ENCODE assay signal across 20 cellular contexts in the genomic region with DNA sequence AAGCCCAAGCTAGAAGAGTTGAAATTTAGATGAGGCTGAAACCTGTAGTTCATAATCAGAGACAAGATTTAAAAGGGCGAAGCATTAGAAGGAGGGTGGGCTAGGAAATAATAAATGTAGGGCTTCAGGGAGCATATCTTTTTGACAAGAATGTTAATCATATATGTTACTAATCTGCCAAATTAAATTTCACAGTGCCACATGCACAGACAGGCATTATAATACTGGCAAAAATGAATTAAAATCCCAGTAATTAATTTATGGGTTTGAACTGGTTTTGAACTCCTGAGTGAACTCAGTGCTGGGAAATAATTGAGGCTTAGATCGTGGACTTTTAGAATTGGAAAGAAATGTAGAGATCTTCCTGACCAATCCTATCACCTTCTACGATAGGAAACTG.
A peak's percentile ranks its signal among the peaks of the same experiment; 100 is the strongest.
DNase-seq lines count a peak whose midpoint lies in the region; ATAC-seq and TF ChIP-seq lines count a peak whose summit lies in the region.
"Had no signal": no experiment of that assay in that cellular context is flagged by ENCODE, and none has a peak within 500 bp of the region (broad histone marks: within the 10 kb centered on the region; RNA-seq: fewer than 3 reads in every experiment).

No MANE protein-coding gene starts in this region.

- peaks cover 2% of the 10 kb centered on the region for H3K36me3 Mint-ChIP-seq in mesothelial cell of epicardium
- H3K36me3 Mint-ChIP-seq: CD4-positive, alpha-beta memory T cell had no signal

- peaks cover 3 to 11% of the 10 kb centered on the region in 2 donors for H3K9me3 Mint-ChIP-seq in stimulated activated naive CD8-positive, alpha-beta T cell treated with anti-CD3 and anti-CD28 coated beads, Interleukin-15, amount 100 ng/mL, for 72 hours
- peaks cover 7% of the 10 kb centered on the region for H3K9me3 Mint-ChIP-seq in mesothelial cell of epicardium

- H3K4me3 ChIP-seq in heart left ventricle, result no peak overlapping the region
- H3K4me3 ChIP-seq: A549, HAP-1 had no signal

- H3K27ac ChIP-seq in heart left ventricle, result peak overlapping the region in 8 of 12 donors; percentile 46 to 84 (median 70)
- H3K27ac ChIP-seq: A549 had no signal

- no peak overlapping the region for H3K4me3 Mint-ChIP-seq in stimulated activated naive CD8-positive, alpha-beta T cell treated with anti-CD3 and anti-CD28 coated beads, Interleukin-15, amount 100 ng/mL, for 72 hours
- H3K4me3 Mint-ChIP-seq in mesothelial cell of epicardium, result no peak overlapping the region
- H3K4me3 Mint-ChIP-seq: CD4-positive, alpha-beta memory T cell; HFFc6 had no signal

- no peak for TF ChIP-seq CTCF in heart left ventricle (IDR thresholded peaks at IDR 0.05)
- TF ChIP-seq CTCF in mesothelial cell of epicardium (IDR thresholded peaks at IDR 0.05; ENCODE audit: unreplicated experiment), result no peak

- intact Hi-C loops in heart left ventricle (cut with DNase I) (loop anchor here in 2 of 10 donors (5.0 kb wide), 2 partner anchors 132 to 402 kb away; no protein-coding TSS in a partner anchor), left ventricle myocardium superior (cut with micrococcal nuclease) (no loop called here)

- H3K27ac Mint-ChIP-seq in stimulated activated naive CD8-positive, alpha-beta T cell treated with anti-CD3 and anti-CD28 coated beads, Interleukin-15, amount 100 ng/mL, for 72 hours, result peak overlapping the region; percentile 28 to 46
- H3K27ac Mint-ChIP-seq in mesothelial cell of epicardium, result peak overlapping the region; percentile 45
- H3K27ac Mint-ChIP-seq: CD4-positive, alpha-beta memory T cell; HFFc6 had no signal

- H3K27me3 ChIP-seq in heart left ventricle, result no peaks in the 10 kb centered on the region

- H3K4me1 ChIP-seq in heart left ventricle, result peaks cover 0 to 14% (median 0%) of the 10 kb centered on the region in 12 donors
- H3K4me1 ChIP-seq: A549, HAP-1 had no signal

- ATAC-seq in heart left ventricle (no peak), left ventricle myocardium superior (no peak), GM18861 (IDR thresholded peaks at IDR 0.05; ENCODE audit: unreplicated experiment) (no peak)
- ATAC-seq in stimulated activated naive CD8-positive, alpha-beta T cell treated with anti-CD3 and anti-CD28 coated beads, Interleukin-15, amount 100 ng/mL, for 72 hours, result no peak
- ATAC-seq in stimulated activated naive CD8-positive, alpha-beta T cell treated with anti-CD3 and anti-CD28 coated beads, Interleukin-15, Interleukin-2, amounts not matched to agents 100 U/mL and 50 U/mL, for 24 hours, result no peak
- ATAC-seq: A549 had no signal

- whole genome bisulfite sequencing in heart left ventricle, 4 donors, result 77 to 82% (median 79%) methylated on average over 3 of the region's 3 CpGs

- peaks cover 0 to 20% (median 10%) of the 10 kb centered on the region in 12 donors for H3K9me3 ChIP-seq in heart left ventricle
- H3K9me3 ChIP-seq: HAP-1 had no signal

- no peaks in the 10 kb centered on the region for H3K4me1 Mint-ChIP-seq in stimulated activated naive CD8-positive, alpha-beta T cell treated with anti-CD3 and anti-CD28 coated beads, Interleukin-15, amount 100 ng/mL, for 72 hours
- H3K4me1 Mint-ChIP-seq in mesothelial cell of epicardium, result peaks cover 22% of the 10 kb centered on the region
- H3K4me1 Mint-ChIP-seq: CD4-positive, alpha-beta memory T cell had no signal

- no peak for TF ChIP-seq POLR2A in heart left ventricle (IDR thresholded peaks at IDR 0.05)

- H3K36me3 ChIP-seq in heart left ventricle, result no peaks in the 10 kb centered on the region
- H3K36me3 ChIP-seq: HAP-1 had no signal

- no peaks in the 10 kb centered on the region for H3K27me3 Mint-ChIP-seq in stimulated activated naive CD8-positive, alpha-beta T cell treated with anti-CD3 and anti-CD28 coated beads, Interleukin-15, amount 100 ng/mL, for 72 hours
- H3K27me3 Mint-ChIP-seq in mesothelial cell of epicardium (ENCODE audit: low read depth), result peaks cover 2% of the 10 kb centered on the region
- H3K27me3 Mint-ChIP-seq: CD4-positive, alpha-beta memory T cell had no signal

- DNase-seq in heart left ventricle (no peak), left ventricle myocardium superior (no peak), mesothelial cell of epicardium (ENCODE audit: low spot score in 2 of 2, unreplicated experiment in 2 of 2) (no peak)
- no peak for DNase-seq in stimulated activated naive CD8-positive, alpha-beta T cell treated with anti-CD3 and anti-CD28 coated beads, Interleukin-15, amount 100 ng/mL, for 72 hours
- no peak for DNase-seq in stimulated activated naive CD8-positive, alpha-beta T cell treated with anti-CD3 and anti-CD28 coated beads, Interleukin-15, Interleukin-2, amounts not matched to agents 100 U/mL and 50 U/mL, for 24 hours
- DNase-seq: 8988T; ACHN; AML-193; C1 segment of cervical spinal cord; Calu3; CD4-positive, alpha-beta memory T cell; COR-L47; DMS53; DMS79 treated with DMSO at 0.1 percent for 48 hours; GF-D8; GOT3; HFFc6 had no signal
